15 cellular contexts compared by ENCODE assay signal in the genomic region with DNA sequence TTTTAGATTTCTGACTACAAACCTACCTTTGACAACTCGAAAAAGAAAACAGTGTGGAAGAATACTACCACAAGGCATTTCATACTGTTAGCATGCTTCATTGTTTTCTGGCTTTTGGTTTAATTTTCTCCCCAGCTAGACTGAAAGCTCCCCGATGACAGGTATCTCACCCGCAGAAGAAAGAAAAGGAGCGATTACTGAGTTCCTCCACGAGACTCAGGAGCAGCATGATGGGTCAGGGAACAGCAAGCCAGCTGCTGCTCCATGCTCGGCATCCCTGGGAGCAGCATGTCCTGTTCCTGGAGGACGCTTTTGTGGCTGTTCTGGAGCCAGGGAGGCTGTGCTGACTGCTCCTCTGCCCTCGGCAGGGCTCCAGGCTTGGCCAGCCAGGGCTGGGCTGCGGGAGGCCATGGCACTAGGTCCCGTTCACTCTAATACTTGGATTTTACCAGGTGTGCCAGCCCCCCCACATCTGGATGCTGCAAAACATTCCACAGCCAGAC.
DNase-seq lines count a peak whose midpoint lies in the region; ATAC-seq and TF ChIP-seq lines count a peak whose summit lies in the region.
"Had no signal": no experiment of that assay in that cellular context is flagged by ENCODE, and none has a peak within 500 bp of the region (broad histone marks: within the 10 kb centered on the region; RNA-seq: fewer than 3 reads in every experiment).

No MANE protein-coding gene starts in this region.

- 78% methylated on average over 8 to 9 of the region's 10 CpGs for WGBS in mesodermal cell (ENCODE audit: insufficient coverage in 2 of 2), 2 experiments

- H3K4me1 ChIP-seq in mesodermal cell (ENCODE audit: control insufficient read depth, insufficient read depth, low read length, poor library complexity, severe bottlenecking) (peaks cover 37% of the 10 kb centered on the region), thoracic aorta (ENCODE audit: control insufficient read depth in 1 of 2, low read depth in 2 of 2) (peaks cover 21 to 35% of the 10 kb centered on the region in 2 donors)
- H3K4me1 ChIP-seq: parathyroid adenoma had no signal

- H3K9me3 ChIP-seq in mesodermal cell (ENCODE audit: control insufficient read depth, low read length) (peaks cover 5% of the 10 kb centered on the region), thoracic aorta (no peaks in the 10 kb centered on the region)

- no peaks in the 10 kb centered on the region for H3K27me3 ChIP-seq in thoracic aorta (replicated peaks; ENCODE audit: insufficient read depth)

- no peak for DNase-seq in activated CD4-positive, alpha-beta T cell treated with anti-CD3 and anti-CD28 coated beads for 36 hours
- no peak for DNase-seq in activated CD4-positive, alpha-beta T cell treated with anti-CD3 and anti-CD28 coated beads for 1 hour
- DNase-seq in coronary artery (ENCODE audit: low spot score) (no peak), thoracic aorta (ENCODE audit: low spot score) (no peak), NCI-H1092 (lab: John Stamatoyannopoulos, UW) (no peak)
- no peak for DNase-seq in activated CD4-positive, alpha-beta T cell treated with anti-CD3 and anti-CD28 coated beads for 4 hours
- DNase-seq: cortex of kidney, MM.1S, NCI-H2081 treated with DMSO at 0.1 percent for 48 hours, RPMI8226 had no signal

- H3K4me1 Mint-ChIP-seq in activated CD4-positive, alpha-beta T cell treated with anti-CD3 and anti-CD28 coated beads for 36 hours, result peaks cover 33% of the 10 kb centered on the region

- peak overlapping the region; percentile 32 to 64 for H3K27ac ChIP-seq in coronary artery
- H3K27ac ChIP-seq in mesodermal cell (ENCODE audit: low read depth, low read length, severe bottlenecking), result peak overlapping the region; percentile 88
- no peak overlapping the region for H3K27ac ChIP-seq in thoracic aorta
- H3K27ac ChIP-seq: 22Rv1, parathyroid adenoma had no signal

- no peak for ATAC-seq in activated CD4-positive, alpha-beta T cell treated with anti-CD3 and anti-CD28 coated beads for 36 hours
- ATAC-seq in thoracic aorta (ENCODE audit: insufficient number of reproducible peaks, low FRiP score, low read depth) (no peak), HG03521 (IDR thresholded peaks at IDR 0.05; ENCODE audit: unreplicated experiment) (no peak)

- H3K4me3 ChIP-seq in coronary artery, result peak overlapping the region; percentile 23
- H3K4me3 ChIP-seq in mesodermal cell (ENCODE audit: extremely low read depth, insufficient read depth, low read length, poor library complexity, severe bottlenecking), result no peak overlapping the region
- peak overlapping the region; percentile 27 for H3K4me3 ChIP-seq in thoracic aorta

- H3K36me3 Mint-ChIP-seq in activated CD4-positive, alpha-beta T cell treated with anti-CD3 and anti-CD28 coated beads for 36 hours (ENCODE audit: low read depth), result no peaks in the 10 kb centered on the region

- CTCF ChIA-PET in activated CD4-positive, alpha-beta T cell treated with anti-CD3 and anti-CD28 coated beads for 36 hours (lab: Charles Lee), result no interaction called here

- H3K36me3 ChIP-seq in mesodermal cell (ENCODE audit: control insufficient read depth, insufficient read depth, low read length), result no peaks in the 10 kb centered on the region
- H3K36me3 ChIP-seq in thoracic aorta, result no peaks in the 10 kb centered on the region

- TF ChIP-seq CTCF in coronary artery (IDR thresholded peaks at IDR 0.05) (no peak), thoracic aorta (IDR thresholded peaks at IDR 0.05) (no peak)

- H3K4me3 Mint-ChIP-seq in activated CD4-positive, alpha-beta T cell treated with anti-CD3 and anti-CD28 coated beads for 36 hours, result no peak overlapping the region
- H3K4me3 Mint-ChIP-seq: T-helper 1 cell treated with Interleukin-12 subunit alpha and Interleukin-12 subunit beta and Interleukin-4 antibody, amounts not matched to agents 30 μg/mL and 1 μg/mL, for 36 hours had no signal

- intact Hi-C loops in activated CD4-positive, alpha-beta T cell treated with anti-CD3 and anti-CD28 coated beads for 36 hours (cut with DNase I, micrococcal nuclease), result no loop called here

- H3K27me3 Mint-ChIP-seq in activated CD4-positive, alpha-beta T cell treated with anti-CD3 and anti-CD28 coated beads for 36 hours, result no peaks in the 10 kb centered on the region

- peak overlapping the region; percentile 40 for H3K27ac Mint-ChIP-seq in activated CD4-positive, alpha-beta T cell treated with anti-CD3 and anti-CD28 coated beads for 36 hours
- H3K27ac Mint-ChIP-seq: T-helper 1 cell treated with Interleukin-12 subunit alpha and Interleukin-12 subunit beta and Interleukin-4 antibody, amounts not matched to agents 30 μg/mL and 1 μg/mL, for 36 hours had no signal

- H3K9me3 Mint-ChIP-seq in activated CD4-positive, alpha-beta T cell treated with anti-CD3 and anti-CD28 coated beads for 36 hours (ENCODE audit: low read depth), result no peaks in the 10 kb centered on the region

- POLR2A ChIA-PET in activated CD4-positive, alpha-beta T cell treated with anti-CD3 and anti-CD28 coated beads for 36 hours (lab: Charles Lee), result no interaction called here

Comparison
In these comparisons a context has a peak if more than half of its experiments do, and no peak if none do; other contexts are left out.
1. H3K27ac ChIP-seq: peak in coronary artery (2 of 2) and mesodermal cell (single experiment); none in thoracic aorta (0 of 2).